8 cellular contexts compared by ENCODE assay signal in genomic region chr13:49443327-49443688, GRCh38. TPM values are rescaled to one million over a fixed set of nuclear protein-coding genes. Genes with fewer than 3 reads are reported as not detected.
DNase-seq lines count a peak whose midpoint lies in the region; ATAC-seq and TF ChIP-seq lines count a peak whose summit lies in the region.

No MANE protein-coding gene starts in this region.

- H3K4me3 Mint-ChIP-seq in activated T-helper 1 cell treated with anti-CD3 and anti-CD28 coated beads, Interleukin-12 subunit alpha, Interleukin-12 subunit beta, Interleukin-2, Interleukin-4 antibody, amounts not matched to agents 30 ng/mL and 10 ng/mL and 1 ng/mL, durations not matched to agents 14 hours and 24 hours and 36 hours = peak overlapping the region; percentile 95

- TF ChIP-seq CTCF in prostate gland (IDR thresholded peaks at IDR 0.05) = no peak

- H3K36me3 Mint-ChIP-seq in activated T-helper 1 cell treated with anti-CD3 and anti-CD28 coated beads, Interleukin-12 subunit alpha, Interleukin-12 subunit beta, Interleukin-2, Interleukin-4 antibody, amounts not matched to agents 30 ng/mL and 10 ng/mL and 1 ng/mL, durations not matched to agents 14 hours and 24 hours and 36 hours (ENCODE audit: low read depth) = peaks cover 8% of the 10 kb centered on the region

- H3K4me1 ChIP-seq in Karpas-422 (ENCODE audit: low read length) (peaks cover 65% of the 10 kb centered on the region), prostate gland (replicated peaks) (peaks cover 3% of the 10 kb centered on the region)

- H3K27ac ChIP-seq in Karpas-422 (ENCODE audit: low read length) (peak overlapping the region; percentile 76), prostate gland (peak overlapping the region; percentile 93 to 94)

- peaks cover 16% of the 10 kb centered on the region for H3K36me3 ChIP-seq in Karpas-422 (ENCODE audit: insufficient read depth, low read length)
- no peaks in the 10 kb centered on the region for H3K36me3 ChIP-seq in prostate gland

- H3K9me3 Mint-ChIP-seq in activated T-helper 1 cell treated with anti-CD3 and anti-CD28 coated beads, Interleukin-12 subunit alpha, Interleukin-12 subunit beta, Interleukin-2, Interleukin-4 antibody, amounts not matched to agents 30 ng/mL and 10 ng/mL and 1 ng/mL, durations not matched to agents 14 hours and 24 hours and 36 hours = no peaks in the 10 kb centered on the region

- H3K9me3 ChIP-seq in Karpas-422 (ENCODE audit: low read length) = no peaks in the 10 kb centered on the region
- no peaks in the 10 kb centered on the region for H3K9me3 ChIP-seq in prostate gland

- H3K4me3 ChIP-seq in Karpas-422 (ENCODE audit: low read length) (peak overlapping the region; percentile 91), prostate gland (peak overlapping the region; percentile 69 to 79)

- peaks cover 44% of the 10 kb centered on the region for H3K79me2 ChIP-seq in Karpas-422 (ENCODE audit: low read length)

- H4K20me1 ChIP-seq in Karpas-422 (ENCODE audit: insufficient read depth, low read depth, low read length) = no peaks in the 10 kb centered on the region

- 3% methylated on average over 9 of the region's 9 CpGs for WGBS in prostate gland

- no peaks in the 10 kb centered on the region for H3K27me3 ChIP-seq in Karpas-422 (ENCODE audit: low read length)
- H3K27me3 ChIP-seq in prostate gland (replicated peaks; ENCODE audit: insufficient read depth) = no peaks in the 10 kb centered on the region

- peak; percentile 57 for DNase-seq in EH (ENCODE audit: low read depth)
- DNase-seq in Karpas-422 = no peak
- DNase-seq in activated T-helper 1 cell treated with anti-CD3 and anti-CD28 coated beads, Interleukin-12 subunit alpha, Interleukin-12 subunit beta, Interleukin-2, Interleukin-4 antibody, amounts not matched to agents 30 ng/mL and 10 ng/mL and 1 ng/mL, durations not matched to agents 14 hours and 24 hours and 36 hours (ENCODE audit: low spot score) = no peak
- no peak for DNase-seq in left ventricle myocardium superior
- DNase-seq in prostate gland (ENCODE audit: low spot score) = peak; percentile 19
- no peak for DNase-seq in HT-29 (ENCODE audit: low spot score)

- peak overlapping the region; percentile 99 for H3K27ac Mint-ChIP-seq in activated T-helper 1 cell treated with anti-CD3 and anti-CD28 coated beads, Interleukin-12 subunit alpha, Interleukin-12 subunit beta, Interleukin-2, Interleukin-4 antibody, amounts not matched to agents 30 ng/mL and 10 ng/mL and 1 ng/mL, durations not matched to agents 14 hours and 24 hours and 36 hours

- H2AFZ ChIP-seq in Karpas-422 (ENCODE audit: low read length) = peak overlapping the region; percentile 49; the same call in 1 of the 2 replicates

- H3K9ac ChIP-seq in Karpas-422 (ENCODE audit: low read length) = peak overlapping the region; percentile 86

- TF ChIP-seq POLR2A in prostate gland (IDR thresholded peaks at IDR 0.05) = no peak

- H3K4me2 ChIP-seq in Karpas-422 (ENCODE audit: low read depth, low read length, poor library complexity, severe bottlenecking) = peak overlapping the region; percentile 86

- no peaks in the 10 kb centered on the region for H3K9me2 ChIP-seq in Karpas-422 (replicated peaks; ENCODE audit: insufficient read depth, low read length)

- ATAC-seq in left ventricle myocardium superior (peak; percentile 2), GM18868 (IDR thresholded peaks at IDR 0.05; ENCODE audit: unreplicated experiment) (no peak), GM18519 (IDR thresholded peaks at IDR 0.05; ENCODE audit: low FRiP score, unreplicated experiment) (no peak)

- intact Hi-C loops in activated T-helper 1 cell treated with anti-CD3 and anti-CD28 coated beads, Interleukin-12 subunit alpha, Interleukin-12 subunit beta, Interleukin-2, Interleukin-4 antibody, amounts not matched to agents 30 ng/mL and 10 ng/mL and 1 ng/mL, durations not matched to agents 14 hours and 24 hours and 36 hours (cut with micrococcal nuclease) = loop anchor here (2.0 to 10.0 kb wide), 5 partner anchors 553 to 1471 kb away; partner anchors contain the start of gene TRIM13
- intact Hi-C loops in left ventricle myocardium superior (cut with micrococcal nuclease) (no loop called here), prostate gland (cut with DNase I) (loop anchor here (5.0 kb wide), 1 partner anchor 164 kb away; no protein-coding TSS in a partner anchor)

- peaks cover 60% of the 10 kb centered on the region for H3K4me1 Mint-ChIP-seq in activated T-helper 1 cell treated with anti-CD3 and anti-CD28 coated beads, Interleukin-12 subunit alpha, Interleukin-12 subunit beta, Interleukin-2, Interleukin-4 antibody, amounts not matched to agents 30 ng/mL and 10 ng/mL and 1 ng/mL, durations not matched to agents 14 hours and 24 hours and 36 hours (ENCODE audit: low read depth)

- H3K27me3 Mint-ChIP-seq in activated T-helper 1 cell treated with anti-CD3 and anti-CD28 coated beads, Interleukin-12 subunit alpha, Interleukin-12 subunit beta, Interleukin-2, Interleukin-4 antibody, amounts not matched to agents 30 ng/mL and 10 ng/mL and 1 ng/mL, durations not matched to agents 14 hours and 24 hours and 36 hours (ENCODE audit: insufficient read depth) = peaks cover 5% of the 10 kb centered on the region

RNA-seq across cellular contexts. Expression of gene CAB39L, which starts 0.6 kb away (rescaled TPM):
- total RNA-seq in Karpas-422 (2014; rRNA removed; shearing (Covaris generic); ENCODE audit: low replicate concordance) = 24.7 and 51.9 TPM in 2 replicates
- 7.0 and 7.1 TPM in 2 replicates for total RNA-seq in activated T-helper 1 cell treated with anti-CD3 and anti-CD28 coated beads, Interleukin-12 subunit alpha, Interleukin-12 subunit beta, Interleukin-2, Interleukin-4 antibody, amounts not matched to agents 30 ng/mL and 10 ng/mL and 1 ng/mL, durations not matched to agents 14 hours and 24 hours and 36 hours
- total RNA-seq in left ventricle myocardium superior (18.8 TPM), prostate gland (10 to 100 TPM; 43.9 to 96.5 TPM)
- 5.2 and 5.5 TPM in 2 replicates for total RNA-seq in HT-29 (2014; rRNA removed; shearing (Covaris generic))

RNA-seq across cellular contexts. Expression of gene SETDB2, which starts 0.8 kb away (rescaled TPM):
- 25.4 and 34.0 TPM in 2 replicates for total RNA-seq in Karpas-422 (2014; rRNA removed; shearing (Covaris generic); ENCODE audit: low replicate concordance)
- 13.0 and 14.6 TPM in 2 replicates for total RNA-seq in activated T-helper 1 cell treated with anti-CD3 and anti-CD28 coated beads, Interleukin-12 subunit alpha, Interleukin-12 subunit beta, Interleukin-2, Interleukin-4 antibody, amounts not matched to agents 30 ng/mL and 10 ng/mL and 1 ng/mL, durations not matched to agents 14 hours and 24 hours and 36 hours
- total RNA-seq in left ventricle myocardium superior = 14.8 TPM
- 10 to 100 TPM in 1 of 2 donors, 1 to 10 TPM in 1; 9.0 to 17.6 TPM for total RNA-seq in prostate gland
- 2.5 and 2.7 TPM in 2 replicates for total RNA-seq in HT-29 (2014; rRNA removed; shearing (Covaris generic))

RNA-seq across cellular contexts. Expression of gene PHF11, which starts 52.4 kb away (rescaled TPM):
- 34.3 and 75.2 TPM in 2 replicates for total RNA-seq in Karpas-422 (2014; rRNA removed; shearing (Covaris generic); ENCODE audit: low replicate concordance)
- 66.0 and 68.0 TPM in 2 replicates for total RNA-seq in activated T-helper 1 cell treated with anti-CD3 and anti-CD28 coated beads, Interleukin-12 subunit alpha, Interleukin-12 subunit beta, Interleukin-2, Interleukin-4 antibody, amounts not matched to agents 30 ng/mL and 10 ng/mL and 1 ng/mL, durations not matched to agents 14 hours and 24 hours and 36 hours
- total RNA-seq in left ventricle myocardium superior (18.6 TPM), prostate gland (10 to 100 TPM; 28.5 to 29.5 TPM)
- 4.2 and 4.7 TPM in 2 replicates for total RNA-seq in HT-29 (2014; rRNA removed; shearing (Covaris generic))

Comparison
In these comparisons a context has a peak if more than half of its experiments do, and no peak if none do; other contexts are left out.
1. DNase-seq: peak in EH (single experiment) and prostate gland (single experiment); none in Karpas-422 (single experiment), activated T-helper 1 cell treated with anti-CD3 and anti-CD28 coated beads, Interleukin-12 subunit alpha, Interleukin-12 subunit beta, Interleukin-2, Interleukin-4 antibody, amounts not matched to agents 30 ng/mL and 10 ng/mL and 1 ng/mL, durations not matched to agents 14 hours and 24 hours and 36 hours (single experiment), left ventricle myocardium superior (single experiment) and HT-29 (single experiment).